11 cellular contexts compared by ENCODE assay signal in the genomic region with DNA sequence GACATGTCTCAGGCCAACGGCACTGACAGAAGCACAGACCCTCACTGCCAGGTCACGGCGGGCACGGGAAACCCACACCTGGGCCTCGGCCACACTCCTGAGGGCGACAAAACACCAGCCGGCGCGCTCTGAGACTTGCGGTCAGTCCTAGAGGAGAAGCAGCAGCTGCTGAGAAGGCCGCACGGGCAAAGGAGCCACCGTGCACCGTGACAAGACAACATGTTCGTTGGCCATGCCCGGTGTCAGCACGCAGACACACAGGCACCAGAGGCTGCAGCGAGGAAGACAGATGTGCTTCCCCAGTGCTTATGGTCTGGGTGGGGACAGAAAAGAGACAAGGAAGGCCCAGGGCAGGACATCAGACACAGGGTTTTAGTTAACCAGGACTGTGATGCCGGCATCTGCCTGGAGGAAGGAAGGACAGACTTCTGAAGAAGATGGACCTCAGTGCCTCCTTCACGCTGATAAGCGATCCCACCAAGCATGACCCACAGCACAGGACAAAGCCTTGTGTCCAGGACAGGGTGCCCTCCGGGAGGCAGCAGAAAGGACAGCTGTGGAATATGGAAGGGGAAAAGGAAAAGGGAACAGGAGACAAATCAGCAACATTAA.
DNase-seq lines count a peak whose midpoint lies in the region; ATAC-seq lines count a peak whose summit lies in the region.
"Had no signal": no experiment of that assay in that cellular context is flagged by ENCODE, and none has a peak within 500 bp of the region (broad histone marks: within the 10 kb centered on the region; RNA-seq: fewer than 3 reads in every experiment).

No MANE protein-coding gene starts in this region.

- no peaks in the 10 kb centered on the region for H3K27me3 Mint-ChIP-seq in activated naive CD4-positive, alpha-beta T cell treated with anti-CD3 and anti-CD28 coated beads, Interleukin-2, amount 50 U/mL, for 24 hours
- H3K27me3 Mint-ChIP-seq in activated CD4-positive, alpha-beta memory T cell treated with anti-CD3 and anti-CD28 coated beads for 36 hours, result no peaks in the 10 kb centered on the region
- H3K27me3 Mint-ChIP-seq in immature natural killer cell (ENCODE audit: low read depth in 3 of 3), result peaks cover 2 to 30% (median 26%) of the 10 kb centered on the region in 3 donors
- H3K27me3 Mint-ChIP-seq in stimulated activated naive B cell treated with anti-CD40 and anti-IgM and Interleukin-4, amounts not matched to agents 10 μg/mL and 1 μg/mL and 100 μg/mL, for 72 hours, result no peaks in the 10 kb centered on the region

- H3K4me3 Mint-ChIP-seq in activated naive CD4-positive, alpha-beta T cell treated with anti-CD3 and anti-CD28 coated beads, Interleukin-2, amount 50 U/mL, for 24 hours, result peak overlapping the region; percentile 77
- no peak overlapping the region for H3K4me3 Mint-ChIP-seq in activated CD4-positive, alpha-beta memory T cell treated with anti-CD3 and anti-CD28 coated beads for 36 hours
- H3K4me3 Mint-ChIP-seq in immature natural killer cell, result peak overlapping the region; percentile 65 to 83 (median 80)
- H3K4me3 Mint-ChIP-seq in stimulated activated naive B cell treated with anti-CD40 and anti-IgM and Interleukin-4, amounts not matched to agents 10 μg/mL and 1 μg/mL and 100 μg/mL, for 72 hours, result peak overlapping the region in 1 of 2 donors; percentile 17

- ATAC-seq in stimulated activated naive B cell treated with anti-CD40 and anti-IgM and Interleukin-4, amounts not matched to agents 10 μg/mL and 1 μg/mL and 100 μg/mL, for 72 hours (replicated peaks), result no peak
- ATAC-seq in GM18519 (IDR thresholded peaks at IDR 0.05; ENCODE audit: low FRiP score, unreplicated experiment) (no peak), HG03280 (IDR thresholded peaks at IDR 0.05; ENCODE audit: unreplicated experiment) (no peak)

- peak overlapping the region; percentile 70 for H3K27ac Mint-ChIP-seq in activated naive CD4-positive, alpha-beta T cell treated with anti-CD3 and anti-CD28 coated beads, Interleukin-2, amount 50 U/mL, for 24 hours
- peak overlapping the region; percentile 86 for H3K27ac Mint-ChIP-seq in activated CD4-positive, alpha-beta memory T cell treated with anti-CD3 and anti-CD28 coated beads for 36 hours
- H3K27ac Mint-ChIP-seq in immature natural killer cell, result peak overlapping the region; percentile 65 to 95 (median 76)
- peak overlapping the region; percentile 90 for H3K27ac Mint-ChIP-seq in stimulated activated naive B cell treated with anti-CD40 and anti-IgM and Interleukin-4, amounts not matched to agents 10 μg/mL and 1 μg/mL and 100 μg/mL, for 72 hours

- H3K9me3 Mint-ChIP-seq in activated naive CD4-positive, alpha-beta T cell treated with anti-CD3 and anti-CD28 coated beads, Interleukin-2, amount 50 U/mL, for 24 hours, result no peaks in the 10 kb centered on the region
- H3K9me3 Mint-ChIP-seq in activated CD4-positive, alpha-beta memory T cell treated with anti-CD3 and anti-CD28 coated beads for 36 hours, result no peaks in the 10 kb centered on the region
- H3K9me3 Mint-ChIP-seq in immature natural killer cell, result no peaks in the 10 kb centered on the region
- H3K9me3 Mint-ChIP-seq in stimulated activated naive B cell treated with anti-CD40 and anti-IgM and Interleukin-4, amounts not matched to agents 10 μg/mL and 1 μg/mL and 100 μg/mL, for 72 hours, result no peaks in the 10 kb centered on the region

- peaks cover 89% of the 10 kb centered on the region for H3K4me1 Mint-ChIP-seq in activated naive CD4-positive, alpha-beta T cell treated with anti-CD3 and anti-CD28 coated beads, Interleukin-2, amount 50 U/mL, for 24 hours
- H3K4me1 Mint-ChIP-seq in activated CD4-positive, alpha-beta memory T cell treated with anti-CD3 and anti-CD28 coated beads for 36 hours (ENCODE audit: low read depth), result peaks cover 91% of the 10 kb centered on the region
- H3K4me1 Mint-ChIP-seq in immature natural killer cell, result peaks cover 91 to 96% of the 10 kb centered on the region in 2 donors
- peaks cover 77 to 93% of the 10 kb centered on the region in 2 donors for H3K4me1 Mint-ChIP-seq in stimulated activated naive B cell treated with anti-CD40 and anti-IgM and Interleukin-4, amounts not matched to agents 10 μg/mL and 1 μg/mL and 100 μg/mL, for 72 hours

- CTCF ChIA-PET in activated CD4-positive, alpha-beta memory T cell treated with anti-CD3 and anti-CD28 coated beads for 36 hours (lab: Charles Lee), result no interaction called here

- POLR2A ChIA-PET in activated CD4-positive, alpha-beta memory T cell treated with anti-CD3 and anti-CD28 coated beads for 36 hours (lab: Charles Lee), result no interaction called here

- no peak for DNase-seq in activated naive CD4-positive, alpha-beta T cell treated with Interleukin-2 at 50 U/mL for 16 hours
- no peak for DNase-seq in activated CD4-positive, alpha-beta memory T cell treated with anti-CD3 and anti-CD28 coated beads for 36 hours
- DNase-seq in immature natural killer cell, result no peak
- no peak for DNase-seq in stimulated activated naive B cell treated with anti-CD40 and anti-IgM and Interleukin-4, amounts not matched to agents 10 μg/mL and 1 μg/mL and 100 μg/mL, for 72 hours
- no peak for DNase-seq in stimulated activated CD4-positive, alpha-beta T cell treated with anti-CD3 and anti-CD28 coated beads, Interleukin-1b, Interleukin-23, amount 100 ng/mL, for 48 hours
- DNase-seq: activated CD8-positive, alpha-beta memory T cell treated with anti-CD3 and anti-CD28 coated beads for 24 hours; midbrain; NCI-H1436 had no signal

- no peaks in the 10 kb centered on the region for H3K36me3 Mint-ChIP-seq in activated naive CD4-positive, alpha-beta T cell treated with anti-CD3 and anti-CD28 coated beads, Interleukin-2, amount 50 U/mL, for 24 hours
- H3K36me3 Mint-ChIP-seq in activated CD4-positive, alpha-beta memory T cell treated with anti-CD3 and anti-CD28 coated beads for 36 hours, result no peaks in the 10 kb centered on the region
- H3K36me3 Mint-ChIP-seq in immature natural killer cell, result no peaks in the 10 kb centered on the region
- peaks cover 18 to 40% of the 10 kb centered on the region in 2 donors for H3K36me3 Mint-ChIP-seq in stimulated activated naive B cell treated with anti-CD40 and anti-IgM and Interleukin-4, amounts not matched to agents 10 μg/mL and 1 μg/mL and 100 μg/mL, for 72 hours

- intact Hi-C loops in activated CD4-positive, alpha-beta memory T cell treated with anti-CD3 and anti-CD28 coated beads for 36 hours (cut with micrococcal nuclease), result loop anchor here (5.0 kb wide), 1 partner anchor 36 kb away; no protein-coding TSS in a partner anchor
